ENCODE assay signal across 9 cellular contexts in the genomic region with DNA sequence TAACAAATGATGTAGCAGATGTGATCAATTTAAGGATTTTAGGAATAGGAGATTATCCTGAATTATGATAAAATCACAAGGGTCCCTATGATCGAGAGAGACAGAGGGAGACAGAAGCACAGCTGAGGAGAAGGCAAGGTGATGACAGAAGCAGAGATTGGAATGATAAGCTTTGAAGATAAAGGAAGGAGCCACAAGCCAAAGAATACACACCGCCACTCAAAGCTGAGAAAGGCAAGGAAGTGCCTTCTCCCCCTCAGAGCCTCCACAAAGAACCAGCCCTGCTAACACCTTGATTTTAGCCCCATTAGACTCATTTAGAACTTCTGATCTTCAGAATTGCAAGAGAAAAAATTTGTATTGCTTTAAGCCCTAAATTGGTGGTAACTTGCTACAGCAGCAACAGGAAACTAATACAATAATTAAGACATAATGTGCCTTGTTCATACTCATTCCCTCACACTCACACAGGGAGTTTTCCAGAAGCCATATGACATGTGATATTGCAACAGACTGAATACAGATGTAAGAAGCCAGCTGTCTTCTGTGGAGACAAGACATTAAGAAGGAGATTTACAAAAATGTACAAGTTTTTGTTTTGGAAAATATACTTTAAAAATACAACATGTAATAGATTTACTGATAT. TPM values are rescaled to one million over a fixed set of nuclear protein-coding genes. Genes with fewer than 3 reads are reported as not detected.
DNase-seq lines count a peak whose midpoint lies in the region; ATAC-seq and TF ChIP-seq lines count a peak whose summit lies in the region.
"Had no signal": no experiment of that assay in that cellular context is flagged by ENCODE, and none has a peak within 500 bp of the region (broad histone marks: within the 10 kb centered on the region; RNA-seq: fewer than 3 reads in every experiment).

No MANE protein-coding gene starts in this region.

- H3K27me3 Mint-ChIP-seq in activated naive CD4-positive, alpha-beta T cell treated with anti-CD3 and anti-CD28 coated beads for 36 hours (ENCODE audit: low read depth), result no peaks in the 10 kb centered on the region
- no peaks in the 10 kb centered on the region for H3K27me3 Mint-ChIP-seq in activated CD8-positive, alpha-beta T cell treated with anti-CD3 and anti-CD28 coated beads, Interleukin-2, amount 10 ng/mL, durations not matched to agents 7 days and 5 days (ENCODE audit: low read depth)

- H3K27me3 ChIP-seq in suprapubic skin, result no peaks in the 10 kb centered on the region
- H3K27me3 ChIP-seq in ascending aorta, result no peaks in the 10 kb centered on the region

- DNase-seq in activated naive CD4-positive, alpha-beta T cell treated with anti-CD3 and anti-CD28 coated beads for 36 hours, result peak; percentile 26
- DNase-seq in activated naive CD4-positive, alpha-beta T cell treated with anti-CD3 and anti-CD28 coated beads, Interleukin-2, amount 50 U/mL, for 16 hours, result no peak
- DNase-seq in activated CD8-positive, alpha-beta T cell treated with anti-CD3 and anti-CD28 coated beads, Interleukin-2, amount 10 ng/mL, durations not matched to agents 7 days and 5 days, result no peak
- DNase-seq in foreskin fibroblast (peak; percentile 53 to 74), suprapubic skin (ENCODE audit: low spot score in 2 of 2) (no peak), ascending aorta (ENCODE audit: low spot score in 2 of 2) (no peak), NOMO-1 (lab: John Stamatoyannopoulos, UW; ENCODE audit: unreplicated experiment in 2 of 2) (no peak)
- DNase-seq: NCI-H524 treated with DMSO at 0.1 percent for 48 hours had no signal

- peaks cover 2% of the 10 kb centered on the region for H3K36me3 ChIP-seq in suprapubic skin
- H3K36me3 ChIP-seq in ascending aorta, result no peaks in the 10 kb centered on the region

- intact Hi-C loops in activated naive CD4-positive, alpha-beta T cell treated with anti-CD3 and anti-CD28 coated beads for 36 hours (cut with micrococcal nuclease), result no loop called here
- intact Hi-C loops in ascending aorta (cut with DNase I), result loop anchor here (5.0 kb wide), 1 partner anchor 51 kb away; no protein-coding TSS in a partner anchor

- H3K4me3 ChIP-seq in foreskin fibroblast (ENCODE audit: low read depth in 1 of 2, low read length in 2 of 2) (no peak overlapping the region), suprapubic skin (no peak overlapping the region), ascending aorta (no peak overlapping the region)

- no peak for TF ChIP-seq POLR2A in suprapubic skin (IDR thresholded peaks at IDR 0.05)

- H3K27ac Mint-ChIP-seq in activated naive CD4-positive, alpha-beta T cell treated with anti-CD3 and anti-CD28 coated beads for 36 hours, result peak overlapping the region; percentile 25
- peak overlapping the region; percentile 81 for H3K27ac Mint-ChIP-seq in activated CD8-positive, alpha-beta T cell treated with anti-CD3 and anti-CD28 coated beads, Interleukin-2, amount 10 ng/mL, durations not matched to agents 7 days and 5 days

- TF ChIP-seq CTCF in foreskin fibroblast (IDR thresholded peaks at IDR 0.05; ENCODE audit: low read depth, low read length), result no peak
- TF ChIP-seq CTCF in suprapubic skin (IDR thresholded peaks at IDR 0.05), result no peak
- no peak for TF ChIP-seq CTCF in ascending aorta (IDR thresholded peaks at IDR 0.05)

- H3K9me3 ChIP-seq in suprapubic skin, result no peaks in the 10 kb centered on the region
- no peaks in the 10 kb centered on the region for H3K9me3 ChIP-seq in ascending aorta

- peak overlapping the region; percentile 36 for H3K4me3 Mint-ChIP-seq in activated naive CD4-positive, alpha-beta T cell treated with anti-CD3 and anti-CD28 coated beads for 36 hours
- H3K4me3 Mint-ChIP-seq in activated CD8-positive, alpha-beta T cell treated with anti-CD3 and anti-CD28 coated beads, Interleukin-2, amount 10 ng/mL, durations not matched to agents 7 days and 5 days, result peak overlapping the region; percentile 95

- TF ChIP-seq EP300 in suprapubic skin (IDR thresholded peaks at IDR 0.05), result no peak

- POLR2A ChIA-PET in activated CD8-positive, alpha-beta T cell treated with anti-CD3 and anti-CD28 coated beads, Interleukin-2, amount 10 ng/mL, durations not matched to agents 7 days and 5 days (lab: Charles Lee), result interaction anchor here (0.9 to 4.9 kb wide), 6 partner anchors 31 to 86 kb away, joined by 7 to 24 read pairs (median 14); partner anchors contain the start of genes EPM2AIP1, MLH1 and TRANK1

- WGBS in suprapubic skin, result 75% methylated on average over 2 of the region's 2 CpGs

- no peaks in the 10 kb centered on the region for H3K9me3 Mint-ChIP-seq in activated naive CD4-positive, alpha-beta T cell treated with anti-CD3 and anti-CD28 coated beads for 36 hours
- no peaks in the 10 kb centered on the region for H3K9me3 Mint-ChIP-seq in activated CD8-positive, alpha-beta T cell treated with anti-CD3 and anti-CD28 coated beads, Interleukin-2, amount 10 ng/mL, durations not matched to agents 7 days and 5 days (ENCODE audit: insufficient read depth)

- peak overlapping the region; percentile 9 for H3K27ac ChIP-seq in suprapubic skin
- no peak overlapping the region for H3K27ac ChIP-seq in ascending aorta

- CTCF ChIA-PET in activated naive CD4-positive, alpha-beta T cell treated with anti-CD3 and anti-CD28 coated beads for 36 hours (lab: Charles Lee), result interaction anchor here (0.6 to 9.3 kb wide), 11 partner anchors 11 to 447 kb away, joined by 3 to 74 read pairs (median 3); partner anchors contain the start of gene TRANK1
- CTCF ChIA-PET in activated CD8-positive, alpha-beta T cell treated with anti-CD3 and anti-CD28 coated beads, Interleukin-2, amount 10 ng/mL, durations not matched to agents 7 days and 5 days (lab: Charles Lee), result interaction anchor here (2.3 to 9.3 kb wide), 4 partner anchors 13 to 52 kb away, joined by 7 to 84 read pairs (median 16); partner anchors contain the start of gene TRANK1

- no peak for ATAC-seq in activated CD8-positive, alpha-beta T cell treated with anti-CD3 and anti-CD28 coated beads, Interleukin-2, amount 10 ng/mL, durations not matched to agents 7 days and 5 days
- ATAC-seq in GM21526 (IDR thresholded peaks at IDR 0.05; ENCODE audit: low FRiP score, unreplicated experiment), result no peak

- no peaks in the 10 kb centered on the region for H3K36me3 Mint-ChIP-seq in activated naive CD4-positive, alpha-beta T cell treated with anti-CD3 and anti-CD28 coated beads for 36 hours (ENCODE audit: low read depth)
- peaks cover 42% of the 10 kb centered on the region for H3K36me3 Mint-ChIP-seq in activated CD8-positive, alpha-beta T cell treated with anti-CD3 and anti-CD28 coated beads, Interleukin-2, amount 10 ng/mL, durations not matched to agents 7 days and 5 days (ENCODE audit: low read depth)

- peaks cover 62% of the 10 kb centered on the region for H3K4me1 Mint-ChIP-seq in activated naive CD4-positive, alpha-beta T cell treated with anti-CD3 and anti-CD28 coated beads for 36 hours (ENCODE audit: low read depth)
- H3K4me1 Mint-ChIP-seq in activated CD8-positive, alpha-beta T cell treated with anti-CD3 and anti-CD28 coated beads, Interleukin-2, amount 10 ng/mL, durations not matched to agents 7 days and 5 days (ENCODE audit: low read depth), result peaks cover 54% of the 10 kb centered on the region

- peaks cover 29% of the 10 kb centered on the region for H3K4me1 ChIP-seq in suprapubic skin
- H3K4me1 ChIP-seq in ascending aorta, result no peaks in the 10 kb centered on the region

RNA-seq across cellular contexts. Expression of gene TRANK1, which starts 38.2 kb away (rescaled TPM):
- 10 to 100 TPM; 10.9 to 11.0 TPM for total RNA-seq in activated naive CD4-positive, alpha-beta T cell treated with anti-CD3 and anti-CD28 coated beads for 36 hours
- total RNA-seq in activated CD8-positive, alpha-beta T cell treated with anti-CD3 and anti-CD28 coated beads, Interleukin-2, amount 10 ng/mL, durations not matched to agents 7 days and 5 days, result 10 to 100 TPM; 49.3 to 52.3 TPM
- total RNA-seq in suprapubic skin (1 to 10 TPM; 2.5 to 4.8 (median 3.7) TPM), ascending aorta (14.8 TPM)

Comparison
In these comparisons a context has a peak if more than half of its experiments do, and no peak if none do; other contexts are left out.
1. DNase-seq: peak in activated naive CD4-positive, alpha-beta T cell treated with anti-CD3 and anti-CD28 coated beads for 36 hours (single experiment) and foreskin fibroblast (2 of 2); none in activated naive CD4-positive, alpha-beta T cell treated with anti-CD3 and anti-CD28 coated beads, Interleukin-2, amount 50 U/mL, for 16 hours (single experiment), activated CD8-positive, alpha-beta T cell treated with anti-CD3 and anti-CD28 coated beads, Interleukin-2, amount 10 ng/mL, durations not matched to agents 7 days and 5 days (single experiment), suprapubic skin (0 of 2), ascending aorta (0 of 2) and NOMO-1 (0 of 2).